1 cellular context compared by ENCODE assay signal in genomic region chr3:54989023-54989380, GRCh38.
TF ChIP-seq lines count a peak whose summit lies in the region.

No MANE protein-coding gene starts in this region.

TF ChIP-seq in IMR-90, 13 proteins besides CTCF, POLR2A, EP300 and RAD21:
- TF ChIP-seq MXI1 (IDR thresholded peaks at IDR 0.05; ENCODE audit: borderline replicate concordance, low read depth, low read length) (no peak), RFX5 (IDR thresholded peaks at IDR 0.05; ENCODE audit: low read depth, low read length) (no peak), SMC3 (IDR thresholded peaks at IDR 0.05; ENCODE audit: low read depth, low read length) (no peak), NFE2L2 (IDR thresholded peaks at IDR 0.05; ENCODE audit: low read depth, low read length) (no peak), BHLHE40 (IDR thresholded peaks at IDR 0.05; ENCODE audit: low read depth, low read length) (no peak), FOS (IDR thresholded peaks at IDR 0.05; ENCODE audit: low read depth, low read length) (no peak), USF2 (IDR thresholded peaks at IDR 0.05; ENCODE audit: low read depth, low read length) (no peak), MAZ (IDR thresholded peaks at IDR 0.05; ENCODE audit: borderline replicate concordance, low read depth, low read length) (no peak), CEBPB (IDR thresholded peaks at IDR 0.05; ENCODE audit: low read depth, low read length) (no peak), RCOR1 (IDR thresholded peaks at IDR 0.05; ENCODE audit: insufficient replicate concordance, low read length) (no peak)
- TF ChIP-seq, protein P1, sequence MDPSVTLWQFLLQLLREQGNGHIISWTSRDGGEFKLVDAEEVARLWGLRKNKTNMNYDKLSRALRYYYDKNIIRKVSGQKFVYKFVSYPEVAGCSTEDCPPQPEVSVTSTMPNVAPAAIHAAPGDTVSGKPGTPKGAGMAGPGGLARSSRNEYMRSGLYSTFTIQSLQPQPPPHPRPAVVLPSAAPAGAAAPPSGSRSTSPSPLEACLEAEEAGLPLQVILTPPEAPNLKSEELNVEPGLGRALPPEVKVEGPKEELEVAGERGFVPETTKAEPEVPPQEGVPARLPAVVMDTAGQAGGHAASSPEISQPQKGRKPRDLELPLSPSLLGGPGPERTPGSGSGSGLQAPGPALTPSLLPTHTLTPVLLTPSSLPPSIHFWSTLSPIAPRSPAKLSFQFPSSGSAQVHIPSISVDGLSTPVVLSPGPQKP (IDR thresholded peaks at IDR 0.05; ENCODE audit: borderline replicate concordance, low read depth, low read length), result no peak
